In the genomic region with DNA sequence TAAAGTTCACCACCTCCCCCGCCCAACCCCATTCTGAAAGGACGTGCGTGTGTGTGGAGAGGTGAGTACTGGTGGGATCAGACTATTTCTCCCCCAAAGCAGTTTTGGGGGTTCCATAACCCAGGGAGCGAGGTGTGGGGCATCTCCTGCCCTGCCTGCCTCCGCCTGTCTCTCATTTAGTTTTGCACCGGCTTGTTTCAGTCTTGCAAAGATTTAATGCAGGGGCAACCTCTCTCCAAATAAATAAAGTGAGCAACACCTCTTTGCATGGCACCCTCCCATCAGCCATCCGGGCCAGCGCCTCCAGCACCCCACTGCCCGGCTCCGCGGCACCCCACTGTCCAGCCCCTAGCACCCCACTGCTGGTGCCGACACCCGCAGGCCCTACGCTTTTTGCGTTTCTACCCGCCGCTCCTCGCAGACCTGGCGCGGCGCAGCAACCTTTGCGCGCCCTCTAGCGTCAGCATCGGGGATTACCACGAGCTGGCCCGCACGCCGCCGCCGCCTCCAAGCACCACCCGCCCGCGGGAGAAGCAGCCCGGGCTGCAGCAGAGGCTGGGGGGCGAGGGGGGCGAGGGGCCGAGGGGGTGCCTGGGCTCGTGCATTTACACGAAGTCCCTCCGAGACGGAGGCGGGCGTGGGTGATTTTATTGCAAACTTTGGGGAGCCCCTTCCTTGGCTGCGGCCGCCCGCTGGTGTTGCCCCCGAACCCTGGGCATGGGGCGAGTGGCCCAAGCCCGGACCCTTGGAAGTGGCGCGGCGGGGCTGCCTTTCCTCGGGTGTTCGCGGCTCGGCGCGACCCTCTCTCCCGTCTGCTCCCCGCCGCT, we compare ENCODE assay signal across 8 cellular contexts. TPM values are rescaled to one million over a fixed set of nuclear protein-coding genes. Genes with fewer than 3 reads are reported as not detected.
DNase-seq lines count a peak whose midpoint lies in the region; ATAC-seq and TF ChIP-seq lines count a peak whose summit lies in the region.

No MANE protein-coding gene starts in this region.

- CTCF ChIA-PET in Calu3 (lab: Charles Lee), result interaction anchor here (0.5 to 1.9 kb wide), 5 partner anchors 112 to 365 kb away, joined by 3 to 4 read pairs (median 4); no protein-coding TSS in a partner anchor

- no peaks in the 10 kb centered on the region for H3K36me3 Mint-ChIP-seq in Calu3 (ENCODE audit: insufficient read depth, unreplicated experiment)
- peaks cover 3% of the 10 kb centered on the region for H3K36me3 Mint-ChIP-seq in central memory CD8-positive, alpha-beta T cell (ENCODE audit: insufficient read depth)

- intact Hi-C loops in Calu3 (cut with micrococcal nuclease; ENCODE audit: unreplicated experiment), result loop anchor here (1.0 kb wide), 2 partner anchors 111 to 157 kb away; no protein-coding TSS in a partner anchor

- H3K9me3 Mint-ChIP-seq in Calu3 (ENCODE audit: low read depth, unreplicated experiment), result no peaks in the 10 kb centered on the region
- no peaks in the 10 kb centered on the region for H3K9me3 Mint-ChIP-seq in central memory CD8-positive, alpha-beta T cell

- BruUV-seq in Calu3 (replicated peaks; lab: Mats Ljungman, UMichigan), result no TSS peak

- ATAC-seq in GM21717 (IDR thresholded peaks at IDR 0.05; ENCODE audit: unreplicated experiment) (peak; percentile 70), HG02571 (IDR thresholded peaks at IDR 0.05; ENCODE audit: unreplicated experiment) (no peak)
- ATAC-seq in central memory CD8-positive, alpha-beta T cell (replicated peaks; ENCODE audit: extremely low read depth, poor library complexity, severe bottlenecking), result peak; percentile 80

- H3K4me1 Mint-ChIP-seq in Calu3 (ENCODE audit: low read depth, unreplicated experiment), result peaks cover 9% of the 10 kb centered on the region
- peaks cover 11% of the 10 kb centered on the region for H3K4me1 Mint-ChIP-seq in central memory CD8-positive, alpha-beta T cell

- DNase-seq in Calu3 (peak; percentile 74), MV-4-11 (lab: John Stamatoyannopoulos, UW) (peak; percentile 4), kidney tubule cell (ENCODE audit: low spot score) (peak; percentile 43)
- peak; percentile 86 for DNase-seq in activated CD4-positive, CD25-positive, alpha-beta regulatory T cell treated with anti-CD3 and anti-CD28 coated beads, Interleukin-2, amount 50 U/mL, for 72 hours
- DNase-seq in central memory CD8-positive, alpha-beta T cell (ENCODE audit: low spot score in 2 of 2), result peak; percentile 61 to 77
- peak; percentile 74 for DNase-seq in stimulated activated CD4-positive, alpha-beta T cell treated with anti-CD3 and anti-CD28 coated beads, Interleukin-1b, Interleukin-23, amount 100 ng/mL, for 48 hours

- H3K27me3 Mint-ChIP-seq in Calu3 (ENCODE audit: unreplicated experiment), result peaks cover 89% of the 10 kb centered on the region
- H3K27me3 Mint-ChIP-seq in central memory CD8-positive, alpha-beta T cell, result peaks cover 97% of the 10 kb centered on the region

- TF ChIP-seq CTCF in Calu3 (IDR thresholded peaks at IDR 0.05; ENCODE audit: unreplicated experiment), result peak; percentile 80

- no peak overlapping the region for H3K27ac Mint-ChIP-seq in Calu3 (ENCODE audit: unreplicated experiment)
- H3K27ac Mint-ChIP-seq in central memory CD8-positive, alpha-beta T cell (ENCODE audit: low read depth), result no peak overlapping the region

- H3K4me3 Mint-ChIP-seq in Calu3 (ENCODE audit: low read depth, unreplicated experiment), result peak overlapping the region; percentile 71
- H3K4me3 Mint-ChIP-seq in central memory CD8-positive, alpha-beta T cell, result peak overlapping the region; percentile 73

RNA-seq across cellular contexts. Expression of gene VRK1, which starts 55.8 kb away (rescaled TPM):
- total RNA-seq in Calu3 (2022), result 43.8 and 51.3 TPM in 2 replicates

Comparison
In these comparisons a context has a peak if more than half of its experiments do, and no peak if none do; other contexts are left out.
1. DNase-seq: peak in every context shown above with its lines; median percentile 86 in activated CD4-positive, CD25-positive, alpha-beta regulatory T cell treated with anti-CD3 and anti-CD28 coated beads, Interleukin-2, amount 50 U/mL, for 72 hours; 74 in Calu3; 74 in stimulated activated CD4-positive, alpha-beta T cell treated with anti-CD3 and anti-CD28 coated beads, Interleukin-1b, Interleukin-23, amount 100 ng/mL, for 48 hours; 69 in central memory CD8-positive, alpha-beta T cell; 43 in kidney tubule cell; 4 in MV-4-11.